In genomic region chr1:145957443-145958319, GRCh38 we compare ENCODE assay signal across 1 cellular context.
TF ChIP-seq lines count a peak whose summit lies in the region.

LIX1L (minus strand) TSS chr1:145958017; CDS start chr1:145957927, 90 bp downstream.

TF ChIP-seq in HepG2, 621 proteins besides CTCF, POLR2A, EP300 and RAD21 (continued from another document and continues in another):
- TF ChIP-seq TFE3 (CRISPR knock-in tag; IDR thresholded peaks at IDR 0.05) (no peak), ATM (IDR thresholded peaks at IDR 0.05; ENCODE audit: borderline replicate concordance) (no peak), ZFP62 (CRISPR knock-in tag; IDR thresholded peaks at IDR 0.05) (no peak), ZBTB2 (CRISPR knock-in tag; IDR thresholded peaks at IDR 0.05; ENCODE audit: low read depth) (no peak), CREB3 (CRISPR knock-in tag; IDR thresholded peaks at IDR 0.05) (no peak), TBP (CRISPR knock-in tag; IDR thresholded peaks at IDR 0.05) (no peak), FOXP1 (IDR thresholded peaks at IDR 0.05) (no peak), FOXP1 (CRISPR knock-in tag; IDR thresholded peaks at IDR 0.05) (no peak), ZNF883 (CRISPR knock-in tag; IDR thresholded peaks at IDR 0.05; ENCODE audit: not compliant biosample characterization) (no peak), FOXK1 (CRISPR knock-in tag; IDR thresholded peaks at IDR 0.05; ENCODE audit: borderline replicate concordance, low read depth) (no peak), ARNTL (CRISPR knock-in tag; IDR thresholded peaks at IDR 0.05) (no peak), GATAD2A (CRISPR knock-in tag; IDR thresholded peaks at IDR 0.05) (no peak), MEF2D (CRISPR knock-in tag; IDR thresholded peaks at IDR 0.05) (no peak), ZNF501 (CRISPR knock-in tag; IDR thresholded peaks at IDR 0.05) (no peak), MAFF (IDR thresholded peaks at IDR 0.05; ENCODE audit: low read depth, low read length) (no peak), HNRNPUL1 (IDR thresholded peaks at IDR 0.05; ENCODE audit: low read depth, low read length) (no peak), ZNF570 (CRISPR knock-in tag; IDR thresholded peaks at IDR 0.05; ENCODE audit: borderline replicate concordance) (no peak), ZNF407 (CRISPR knock-in tag; IDR thresholded peaks at IDR 0.05; ENCODE audit: not compliant biosample characterization) (no peak), GATA4 (IDR thresholded peaks at IDR 0.05; ENCODE audit: borderline replicate concordance, low read depth) (peak; percentile 15; the same call in 1 of the 2 replicates), REPIN1 (CRISPR knock-in tag; IDR thresholded peaks at IDR 0.05; ENCODE audit: borderline replicate concordance, low read depth) (peak; percentile 29; the same call in 1 of the 2 replicates), ZNF547 (CRISPR knock-in tag; IDR thresholded peaks at IDR 0.05) (no peak), ZNF350 (CRISPR knock-in tag; IDR thresholded peaks at IDR 0.05; ENCODE audit: borderline replicate concordance, low read depth) (no peak), REL (CRISPR knock-in tag; conservative IDR thresholded peaks at IDR 0.05) (no peak), HNF1A (IDR thresholded peaks at IDR 0.05; ENCODE audit: low read depth) (no peak), HNF1A (CRISPR knock-in tag; IDR thresholded peaks at IDR 0.05; ENCODE audit: borderline replicate concordance) (no peak), PBX3 (CRISPR knock-in tag; IDR thresholded peaks at IDR 0.05; ENCODE audit: borderline replicate concordance) (no peak), NFE2L1 (CRISPR knock-in tag; IDR thresholded peaks at IDR 0.05; ENCODE audit: borderline replicate concordance) (no peak), SIN3A (IDR thresholded peaks at IDR 0.05; ENCODE audit: borderline replicate concordance, low read depth, low read length) (peak; percentile 44; the same call in 1 of the 2 replicates), KDM5A (IDR thresholded peaks at IDR 0.05; ENCODE audit: borderline replicate concordance, low read length) (no peak), CREBL2 (CRISPR knock-in tag; IDR thresholded peaks at IDR 0.05; ENCODE audit: borderline replicate concordance) (no peak), TSC22D2 (CRISPR knock-in tag; IDR thresholded peaks at IDR 0.05; ENCODE audit: borderline replicate concordance) (no peak; the same call in 1 of the 2 replicates), BRD4 (CRISPR knock-in tag; IDR thresholded peaks at IDR 0.05) (no peak), YY1 (IDR thresholded peaks at IDR 0.05; ENCODE audit: insufficient read depth, insufficient replicate concordance, low read depth, low read length) (no peak), ZNF567 (CRISPR knock-in tag; IDR thresholded peaks at IDR 0.05; ENCODE audit: borderline replicate concordance) (no peak), STAT6 (CRISPR knock-in tag; IDR thresholded peaks at IDR 0.05; ENCODE audit: borderline replicate concordance) (no peak), MXD1 (CRISPR knock-in tag; IDR thresholded peaks at IDR 0.05) (peak; percentile 54; the same call in 1 of the 2 replicates), ZNF430 (CRISPR knock-in tag; IDR thresholded peaks at IDR 0.05) (0 out of 2 replicates have a peak, but pooled peaks have one; percentile 32), BRCA1 (CRISPR knock-in tag; IDR thresholded peaks at IDR 0.05) (no peak), ZNF10 (CRISPR knock-in tag; IDR thresholded peaks at IDR 0.05; ENCODE audit: borderline replicate concordance, low read depth) (no peak), MATR3 (CRISPR knock-in tag; IDR thresholded peaks at IDR 0.05) (no peak)
